In genomic region chr7:24381919-24382505, GRCh38 we compare ENCODE assay signal across 8 cellular contexts.
DNase-seq lines count a peak whose midpoint lies in the region; ATAC-seq and TF ChIP-seq lines count a peak whose summit lies in the region.

No MANE protein-coding gene starts in this region.

- DNase-seq in AG09319 (ENCODE audit: extremely low read depth, low read depth) (no peak), HuH-7 (ENCODE audit: low spot score) (peak; percentile 49), myocyte (ENCODE audit: low read depth) (peak; percentile 22), NCI-H187 (lab: John Stamatoyannopoulos, UW) (no peak), kidney glomerular epithelial cell (lab: John Stamatoyannopoulos, UW) (no peak)
- no peak for DNase-seq in stimulated activated CD4-positive, alpha-beta T cell treated with anti-CD3 and anti-CD28 coated beads, Interleukin-4, amount 100 ng/mL, for 1 hour

- H3K27ac ChIP-seq in VCaP: peak overlapping the region; percentile 1; the same call in 1 of the 2 replicates

- peak; percentile 69 for ATAC-seq in GM18519 (IDR thresholded peaks at IDR 0.05; ENCODE audit: low FRiP score, unreplicated experiment)

- TF ChIP-seq CTCF in AG09319 (IDR thresholded peaks at IDR 0.05; ENCODE audit: low read depth, low read length) (peak; percentile 37), VCaP (conservative IDR thresholded peaks at IDR 0.05) (peak; percentile 72)

Comparison
In these comparisons a context has a peak if more than half of its experiments do, and no peak if none do; other contexts are left out.
1. DNase-seq: peak in HuH-7 (single experiment) and myocyte (single experiment); none in AG09319 (single experiment), NCI-H187 (0 of 2), stimulated activated CD4-positive, alpha-beta T cell treated with anti-CD3 and anti-CD28 coated beads, Interleukin-4, amount 100 ng/mL, for 1 hour (single experiment) and kidney glomerular epithelial cell (single experiment).